9 cellular contexts compared by ENCODE assay signal in the genomic region with DNA sequence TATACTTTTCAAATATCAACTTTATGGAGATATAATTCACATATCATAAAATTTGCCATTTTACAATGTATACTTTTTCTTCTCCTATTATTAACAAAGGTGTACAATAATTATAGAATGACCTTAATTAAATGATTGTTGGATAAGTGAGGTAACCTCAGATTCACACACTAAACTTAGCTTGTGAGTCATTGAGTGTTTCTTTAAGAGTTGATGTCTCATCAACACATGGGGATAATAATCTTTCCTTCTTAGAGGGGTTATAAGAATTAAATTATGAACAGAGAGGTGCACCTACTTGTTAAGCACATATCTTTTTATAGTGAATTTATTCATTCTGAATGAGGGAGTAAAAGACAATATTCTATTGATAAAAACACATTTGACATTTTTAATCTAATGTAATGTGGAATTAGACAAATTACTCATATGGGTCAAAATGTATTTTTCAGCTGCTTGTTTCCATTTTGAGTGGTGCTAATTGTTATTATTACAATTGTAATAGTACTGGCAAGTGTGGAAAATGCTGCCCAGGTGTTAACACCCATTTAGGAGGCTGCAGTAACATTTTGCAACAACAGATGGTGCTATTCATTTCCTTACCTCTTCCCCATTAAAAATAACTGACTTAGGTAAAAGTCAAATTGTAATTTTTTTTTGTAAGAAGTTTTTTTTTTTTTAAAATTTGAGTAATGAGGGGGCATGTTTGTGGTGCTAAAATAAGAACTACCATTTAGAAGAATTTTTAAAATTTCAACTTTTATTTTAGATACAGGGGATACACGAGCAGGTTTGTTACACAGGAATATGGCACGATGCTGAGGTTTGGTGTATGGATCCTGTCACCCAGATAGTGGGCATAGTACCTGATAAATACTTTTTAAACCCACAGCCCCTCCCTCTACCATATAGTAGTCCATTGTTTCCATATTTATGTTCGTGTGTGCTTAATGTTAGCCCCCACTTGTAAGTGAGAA. TPM values are rescaled to one million over a fixed set of nuclear protein-coding genes. Genes with fewer than 3 reads are reported as not detected.
DNase-seq lines count a peak whose midpoint lies in the region; ATAC-seq and TF ChIP-seq lines count a peak whose summit lies in the region.
"Had no signal": no experiment of that assay in that cellular context is flagged by ENCODE, and none has a peak within 500 bp of the region (broad histone marks: within the 10 kb centered on the region; RNA-seq: fewer than 3 reads in every experiment).

No MANE protein-coding gene starts in this region.

- DNase-seq in NCI-H2107 treated with DMSO at 0.1 percent for 48 hours (lab: John Stamatoyannopoulos, UW; ENCODE audit: unreplicated experiment) (peak; percentile 24), NCI-H2107 (lab: John Stamatoyannopoulos, UW) (no peak), RPMI8226 (peak; percentile 47), hepatocyte (ENCODE audit: low spot score) (peak; percentile 44), globus pallidus (ENCODE audit: low spot score) (no peak), cortex of kidney (lab: John Stamatoyannopoulos, UW) (no peak)
- no peak for DNase-seq in stimulated activated CD4-positive, alpha-beta T cell treated with anti-CD3 and anti-CD28 coated beads, Interleukin-4, amount 100 ng/mL, for 4 hours

- H3K4me1 ChIP-seq in hepatocyte (ENCODE audit: insufficient read depth), result no peaks in the 10 kb centered on the region

- peak; percentile 73 for TF ChIP-seq CTCF in hepatocyte (IDR thresholded peaks at IDR 0.05; ENCODE audit: poor library complexity)

- ATAC-seq in HG02884 (IDR thresholded peaks at IDR 0.05; ENCODE audit: unreplicated experiment), result peak; percentile 67

- no peaks in the 10 kb centered on the region for H3K9me3 ChIP-seq in hepatocyte (ENCODE audit: low read depth)

- H2AFZ ChIP-seq in hepatocyte, result no peak overlapping the region

- no peaks in the 10 kb centered on the region for H3K9me2 ChIP-seq in hepatocyte (replicated peaks; ENCODE audit: insufficient read depth)

- H4K20me1 ChIP-seq in hepatocyte (ENCODE audit: insufficient read depth, poor library complexity, severe bottlenecking), result no peaks in the 10 kb centered on the region

- WGBS in hepatocyte (ENCODE audit: low lambda C conversion rate, missing lambda C conversion rate), result 93% methylated on average over 3 of the region's 3 CpGs

- no peak overlapping the region for H3K27ac ChIP-seq in hepatocyte

- no peak overlapping the region for H3K4me2 ChIP-seq in hepatocyte

- H3K4me3 ChIP-seq in hepatocyte, result no peak overlapping the region

- no peaks in the 10 kb centered on the region for H3K27me3 ChIP-seq in hepatocyte

- H3K79me2 ChIP-seq in hepatocyte, result no peaks in the 10 kb centered on the region

- H3K36me3 ChIP-seq in hepatocyte (replicated peaks; ENCODE audit: insufficient read depth, low read depth), result no peaks in the 10 kb centered on the region

RNA-seq across cellular contexts. Expression of gene DYNAP, which starts 32.1 kb away (rescaled TPM):
- not detected in 2 replicates for total RNA-seq in hepatocyte
- 0.69 and 0.79 TPM in 2 replicates for polyA plus RNA-seq in hepatocyte
- total RNA-seq: CD4-positive, alpha-beta memory T cell had no signal
- polyA plus RNA-seq: CD4-positive, alpha-beta memory T cell had no signal

Comparison
In these comparisons a context has a peak if more than half of its experiments do, and no peak if none do; other contexts are left out.
1. DNase-seq: peak in NCI-H2107 treated with DMSO at 0.1 percent for 48 hours (single experiment), RPMI8226 (single experiment) and hepatocyte (single experiment); none in NCI-H2107 (single experiment), globus pallidus (single experiment), cortex of kidney (single experiment) and stimulated activated CD4-positive, alpha-beta T cell treated with anti-CD3 and anti-CD28 coated beads, Interleukin-4, amount 100 ng/mL, for 4 hours (0 of 2).